In genomic region chr5:172411423-172412111, GRCh38 we compare ENCODE assay signal across 9 cellular contexts. TPM values are rescaled to one million over a fixed set of nuclear protein-coding genes. Genes with fewer than 3 reads are reported as not detected.
A peak's percentile ranks its signal among the peaks of the same experiment; 100 is the strongest.
DNase-seq lines count a peak whose midpoint lies in the region; ATAC-seq and TF ChIP-seq lines count a peak whose summit lies in the region.
"Had no signal": no experiment of that assay in that cellular context is flagged by ENCODE, and none has a peak within 500 bp of the region (broad histone marks: within the 10 kb centered on the region; RNA-seq: fewer than 3 reads in every experiment).

No MANE protein-coding gene starts in this region.

- no peak overlapping the region for H3K27ac Mint-ChIP-seq in activated naive CD8-positive, alpha-beta T cell treated with anti-CD3 and anti-CD28 coated beads, Interleukin-2, amount 10 ng/mL, durations not matched to agents 7 days and 5 days

- H3K27me3 ChIP-seq in lower lobe of right lung (ENCODE audit: low read depth) = no peaks in the 10 kb centered on the region
- no peaks in the 10 kb centered on the region for H3K27me3 ChIP-seq in stomach

- no peak for TF ChIP-seq POLR2A in stomach (IDR thresholded peaks at IDR 0.05)

- H3K9me3 ChIP-seq in lower lobe of right lung = no peaks in the 10 kb centered on the region
- no peaks in the 10 kb centered on the region for H3K9me3 ChIP-seq in stomach

- DNase-seq in NCI-H345 (lab: John Stamatoyannopoulos, UW) (peak; percentile 5), NCI-H345 treated with DMSO at 0.1 percent for 48 hours (lab: John Stamatoyannopoulos, UW; ENCODE audit: unreplicated experiment) (no peak), lower lobe of right lung (no peak), stomach (no peak), DMS114 treated with DMSO at 0.1 percent for 48 hours (lab: John Stamatoyannopoulos, UW; ENCODE audit: unreplicated experiment) (no peak), HEK293T (ENCODE audit: extremely low spot score) (no peak)
- no peak for DNase-seq in activated naive CD8-positive, alpha-beta T cell treated with anti-CD3 and anti-CD28 coated beads, Interleukin-2, amount 10 ng/mL, durations not matched to agents 7 days and 5 days
- DNase-seq: activated CD4-positive, CD25-positive, alpha-beta regulatory T cell had no signal

- intact Hi-C loops in lower lobe of right lung (cut with DNase I) (no loop called here), stomach (cut with DNase I; ENCODE audit: low total_unique reads) (no loop called here)

- TF ChIP-seq EP300 in stomach (IDR thresholded peaks at IDR 0.05) = no peak

- CTCF ChIA-PET in HEK293T (lab: Yijun Ruan, JAX) = interaction anchor here (0.9 kb wide), 1 partner anchor 8 kb away, joined by 4 read pairs; no protein-coding TSS in a partner anchor

- H3K4me3 ChIP-seq in lower lobe of right lung = no peak overlapping the region
- H3K4me3 ChIP-seq in stomach = no peak overlapping the region

- H3K36me3 Mint-ChIP-seq in activated naive CD8-positive, alpha-beta T cell treated with anti-CD3 and anti-CD28 coated beads, Interleukin-2, amount 10 ng/mL, durations not matched to agents 7 days and 5 days = no peaks in the 10 kb centered on the region

- POLR2A ChIA-PET in activated naive CD8-positive, alpha-beta T cell treated with anti-CD3 and anti-CD28 coated beads, Interleukin-2, amount 10 ng/mL, durations not matched to agents 7 days and 5 days (lab: Charles Lee) = no interaction called here
- POLR2A ChIA-PET in HEK293T (lab: Yijun Ruan, JAX) = no interaction called here

- H3K4me1 ChIP-seq in lower lobe of right lung = peaks cover 63% of the 10 kb centered on the region
- H3K4me1 ChIP-seq in stomach = peaks cover 16 to 73% (median 43%) of the 10 kb centered on the region in 4 donors

- ATAC-seq in activated naive CD8-positive, alpha-beta T cell treated with anti-CD3 and anti-CD28 coated beads, Interleukin-2, amount 10 ng/mL, durations not matched to agents 7 days and 5 days (ENCODE audit: low read depth) = peak; percentile 43
- peak; percentile 23 to 25 for ATAC-seq in lower lobe of right lung
- ATAC-seq in HG03097 (IDR thresholded peaks at IDR 0.05; ENCODE audit: low FRiP score, unreplicated experiment) = no peak

- H3K27ac ChIP-seq in lower lobe of right lung = peak overlapping the region; percentile 74
- peak overlapping the region; percentile 12 to 94 (median 82) for H3K27ac ChIP-seq in stomach

- H3K4me3 Mint-ChIP-seq in activated naive CD8-positive, alpha-beta T cell treated with anti-CD3 and anti-CD28 coated beads, Interleukin-2, amount 10 ng/mL, durations not matched to agents 7 days and 5 days = no peak overlapping the region

- H3K36me3 ChIP-seq in lower lobe of right lung = no peaks in the 10 kb centered on the region
- peaks cover 0 to 3% (median 0%) of the 10 kb centered on the region in 4 donors for H3K36me3 ChIP-seq in stomach

- peaks cover 21% of the 10 kb centered on the region for H3K4me1 Mint-ChIP-seq in activated naive CD8-positive, alpha-beta T cell treated with anti-CD3 and anti-CD28 coated beads, Interleukin-2, amount 10 ng/mL, durations not matched to agents 7 days and 5 days

- WGBS in stomach, 5 donors = 40 to 76% (median 64%) methylated on average over 7 of the region's 7 CpGs

- peaks cover 9% of the 10 kb centered on the region for H3K27me3 Mint-ChIP-seq in activated naive CD8-positive, alpha-beta T cell treated with anti-CD3 and anti-CD28 coated beads, Interleukin-2, amount 10 ng/mL, durations not matched to agents 7 days and 5 days

- TF ChIP-seq CTCF in lower lobe of right lung (IDR thresholded peaks at IDR 0.05) (no peak), stomach (IDR thresholded peaks at IDR 0.05) (no peak)

- H3K9me3 Mint-ChIP-seq in activated naive CD8-positive, alpha-beta T cell treated with anti-CD3 and anti-CD28 coated beads, Interleukin-2, amount 10 ng/mL, durations not matched to agents 7 days and 5 days = no peaks in the 10 kb centered on the region

TF ChIP-seq in HEK293T, 16 proteins besides CTCF, POLR2A, EP300 and RAD21:
- TF ChIP-seq FOXA1 (IDR thresholded peaks at IDR 0.05) (no peak), FOXM1 (IDR thresholded peaks at IDR 0.05; ENCODE audit: borderline replicate concordance) (no peak), SP1 (IDR thresholded peaks at IDR 0.05) (no peak), NFRKB (IDR thresholded peaks at IDR 0.05) (no peak), ZNF384 (IDR thresholded peaks at IDR 0.05) (no peak), PKNOX1 (IDR thresholded peaks at IDR 0.05) (no peak), SUZ12 (IDR thresholded peaks at IDR 0.05) (no peak), ARNT (IDR thresholded peaks at IDR 0.05) (no peak), FOXK2 (IDR thresholded peaks at IDR 0.05) (no peak), HDGF (IDR thresholded peaks at IDR 0.05; ENCODE audit: borderline replicate concordance) (no peak), LEF1 (IDR thresholded peaks at IDR 0.05; ENCODE audit: borderline replicate concordance) (no peak), L3MBTL2 (conservative IDR thresholded peaks at IDR 0.05) (no peak), BHLHE40 (IDR thresholded peaks at IDR 0.05; ENCODE audit: borderline replicate concordance) (no peak), CTBP1 (IDR thresholded peaks at IDR 0.05; ENCODE audit: borderline replicate concordance) (no peak), ELF4 (IDR thresholded peaks at IDR 0.05) (no peak), TARDBP (IDR thresholded peaks at IDR 0.05) (no peak)
TF ChIP-seq in HEK293T: peak in this region for 0.

RNA-seq across cellular contexts. Expression of gene SH3PXD2B, which starts 42.8 kb away (rescaled TPM):
- total RNA-seq in activated naive CD8-positive, alpha-beta T cell treated with anti-CD3 and anti-CD28 coated beads, Interleukin-2, amount 10 ng/mL, durations not matched to agents 7 days and 5 days = under 1 TPM; 0.28 to 0.42 TPM
- 49.8 TPM for total RNA-seq in lower lobe of right lung
- total RNA-seq in stomach = 10 to 100 TPM in 4 of 5 donors, 1 to 10 TPM in 1; 7.2 to 63.0 (median 35.1) TPM
- 10 to 100 TPM in 1 of 3 donors, 1 to 10 TPM in 2; 6.7 to 15.8 (median 7.4) TPM for polyA plus RNA-seq in stomach

Comparison
In these comparisons a context has a peak if more than half of its experiments do, and no peak if none do; other contexts are left out.
1. RNA of gene SH3PXD2B, which starts 42.8 kb away (total RNA-seq): 49.8 TPM in lower lobe of right lung (single experiment) and 7.2 to 63.0 TPM in stomach; 0.28 to 0.42 TPM in activated naive CD8-positive, alpha-beta T cell treated with anti-CD3 and anti-CD28 coated beads, Interleukin-2, amount 10 ng/mL, durations not matched to agents 7 days and 5 days; every median in the first group is over 4 times any median in the second.